Comparison of ENCODE assay signal across 8 cellular contexts in the genomic region with DNA sequence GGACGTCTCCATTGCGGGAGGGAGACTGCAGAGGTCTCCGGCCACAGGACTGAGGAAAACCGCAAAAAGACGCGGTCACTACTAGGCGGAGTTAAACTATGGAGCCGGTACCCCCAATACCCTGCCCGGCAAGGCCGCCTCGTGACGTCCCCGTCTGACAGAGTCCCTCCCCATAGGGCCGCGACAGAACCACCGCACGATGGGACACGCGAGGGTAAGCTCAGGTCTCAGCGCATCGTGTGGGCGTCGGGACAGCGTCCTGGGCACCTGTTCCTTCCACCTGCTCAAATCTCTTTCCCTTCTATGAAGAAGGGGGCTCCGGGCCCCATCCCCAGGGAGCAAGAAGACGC. TPM values are rescaled to one million over a fixed set of nuclear protein-coding genes. Genes with fewer than 3 reads are reported as not detected.
DNase-seq lines count a peak whose midpoint lies in the region; ATAC-seq and TF ChIP-seq lines count a peak whose summit lies in the region.

No MANE protein-coding gene starts in this region.

- no peaks in the 10 kb centered on the region for H3K9me3 ChIP-seq in WERI-Rb-1 (ENCODE audit: severe bottlenecking)

- intact Hi-C loops in dorsolateral prefrontal cortex (cut with DNase I) = loop anchor here (1.0 to 10.0 kb wide), 7 partner anchors 24 to 323 kb away; a partner anchor contains a TSS

- H3K4me3 ChIP-seq in WERI-Rb-1 (ENCODE audit: low read depth, low read length) (peak overlapping the region; percentile 79), dorsolateral prefrontal cortex (peak overlapping the region; percentile 51 to 95 (median 80))

- peak; percentile 70 for DNase-seq in ELR (ENCODE audit: low read depth)
- DNase-seq in HuH-7.5 (ENCODE audit: low spot score) = peak; percentile 35
- DNase-seq in WERI-Rb-1 = peak; percentile 67
- peak in 9 of 10 donors; percentile 54 to 80 (median 66) for DNase-seq in dorsolateral prefrontal cortex
- DNase-seq in lung microvascular endothelial cell (ENCODE audit: low read depth in 2 of 2) = peak; percentile 55 to 83
- DNase-seq in stimulated activated CD8-positive, alpha-beta memory T cell treated with anti-CD3 and anti-CD28 coated beads, Interleukin-4, amount 100 ng/mL, for 24 hours (ENCODE audit: low read depth) = peak; percentile 48
- DNase-seq in NCI-H2107 treated with DMSO at 0.1 percent for 48 hours (lab: John Stamatoyannopoulos, UW; ENCODE audit: unreplicated experiment) = no peak

- H3K27ac ChIP-seq in WERI-Rb-1 = peak overlapping the region; percentile 98
- peak overlapping the region; percentile 92 to 100 (median 99) for H3K27ac ChIP-seq in dorsolateral prefrontal cortex

- peak; percentile 29 for ATAC-seq in GM21515 (IDR thresholded peaks at IDR 0.05; ENCODE audit: unreplicated experiment)

- no peaks in the 10 kb centered on the region for H3K36me3 ChIP-seq in WERI-Rb-1

- H3K27me3 ChIP-seq in WERI-Rb-1 (ENCODE audit: insufficient read depth, low read depth, severe bottlenecking) (no peaks in the 10 kb centered on the region), dorsolateral prefrontal cortex (no peaks in the 10 kb centered on the region)

- no peak for TF ChIP-seq CTCF in WERI-Rb-1 (IDR thresholded peaks at IDR 0.05; ENCODE audit: low read depth, low read length)
- no peak for TF ChIP-seq CTCF in dorsolateral prefrontal cortex (IDR thresholded peaks at IDR 0.05 in 54 of 56, conservative IDR thresholded peaks at IDR 0.05 in 2 of 56; ENCODE audit: low read depth in 1 of 56, partially characterized antibody in 56 of 56)

RNA-seq across cellular contexts. Expression of a gene that starts 35.2 kb away (rescaled TPM):
- 10 to 100 TPM in 119 of 120 experiments, 1 to 10 TPM in 1; 9.4 to 32.8 (median 20.0) TPM for total RNA-seq in dorsolateral prefrontal cortex
- total RNA-seq in lung microvascular endothelial cell = 1.8 and 3.5 TPM in 2 replicates
